14 cellular contexts compared by ENCODE assay signal in the genomic region with DNA sequence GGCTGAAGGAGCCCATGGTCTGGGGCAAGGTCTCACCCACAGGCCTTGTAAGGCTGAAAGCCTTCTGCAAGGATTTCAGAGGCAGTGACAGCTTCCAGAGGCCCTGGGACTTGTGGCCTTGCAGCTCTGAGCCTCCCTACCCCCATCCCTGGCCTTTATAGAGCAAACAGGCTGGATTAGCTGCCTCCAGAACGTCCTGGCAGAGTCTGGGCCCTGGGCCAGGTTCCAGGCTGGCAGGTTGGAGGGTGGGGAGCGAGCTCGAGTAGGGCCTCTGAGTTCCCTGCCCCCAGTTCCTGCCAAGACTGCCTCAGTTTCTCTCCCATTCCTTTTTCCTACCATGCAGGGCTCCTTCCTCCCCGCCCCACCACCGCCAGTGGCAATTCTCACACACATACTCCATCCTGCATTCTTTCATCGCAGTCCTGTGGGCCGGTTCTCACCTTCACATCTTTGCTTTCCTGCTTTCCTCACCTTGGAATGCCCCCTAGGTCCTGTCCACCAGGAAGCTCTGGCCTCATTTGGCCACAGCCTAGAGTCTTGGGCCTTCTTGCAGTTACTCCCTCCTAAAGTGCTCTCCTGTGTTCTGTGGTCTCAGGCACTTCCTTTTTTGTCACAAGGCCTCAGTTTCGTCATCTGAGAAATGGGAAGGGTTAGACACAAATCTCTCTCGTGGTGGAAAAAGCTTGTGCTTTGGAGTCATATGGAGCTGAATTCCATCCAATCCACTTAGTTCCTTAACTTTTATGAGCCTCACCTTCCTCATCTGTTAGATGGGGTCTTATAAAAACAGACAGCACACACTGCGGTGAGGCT. TPM values are rescaled to one million over a fixed set of nuclear protein-coding genes. Genes with fewer than 3 reads are reported as not detected.
A peak's percentile ranks its signal among the peaks of the same experiment; 100 is the strongest.
DNase-seq lines count a peak whose midpoint lies in the region; ATAC-seq and TF ChIP-seq lines count a peak whose summit lies in the region.
"Had no signal": no experiment of that assay in that cellular context is flagged by ENCODE, and none has a peak within 500 bp of the region (broad histone marks: within the 10 kb centered on the region; RNA-seq: fewer than 3 reads in every experiment).

No MANE protein-coding gene starts in this region.

- H3K4me3 Mint-ChIP-seq in Calu3 (ENCODE audit: low read depth, unreplicated experiment) = no peak overlapping the region
- H3K4me3 Mint-ChIP-seq: activated naive CD8-positive, alpha-beta T cell treated with anti-CD3 and anti-CD28 coated beads for 36 hours; CD8-positive, alpha-beta memory T cell; T-helper 1 cell treated with Interleukin-12 subunit alpha and Interleukin-12 subunit beta and Interleukin-4 antibody, amounts not matched to agents 30 μg/mL and 1 μg/mL, for 36 hours had no signal

- intact Hi-C loops in Calu3 (cut with micrococcal nuclease; ENCODE audit: unreplicated experiment) (no loop called here), body of pancreas (cut with DNase I) (no loop called here)

- CTCF ChIA-PET in Calu3 (lab: Charles Lee) = interaction anchor here (0.6 to 0.9 kb wide), 2 partner anchors 17 to 289 kb away, joined by 3 to 5 read pairs; no protein-coding TSS in a partner anchor

- H3K9me3 ChIP-seq in MG63 = no peaks in the 10 kb centered on the region
- H3K9me3 ChIP-seq in body of pancreas = no peaks in the 10 kb centered on the region

- H3K36me3 Mint-ChIP-seq in Calu3 (ENCODE audit: insufficient read depth, unreplicated experiment) = peaks cover 16% of the 10 kb centered on the region
- H3K36me3 Mint-ChIP-seq: activated naive CD8-positive, alpha-beta T cell treated with anti-CD3 and anti-CD28 coated beads for 36 hours; CD8-positive, alpha-beta memory T cell had no signal

- no peak overlapping the region for H3K27ac Mint-ChIP-seq in Calu3 (ENCODE audit: unreplicated experiment)
- H3K27ac Mint-ChIP-seq: activated naive CD8-positive, alpha-beta T cell treated with anti-CD3 and anti-CD28 coated beads for 36 hours; T-helper 1 cell treated with Interleukin-12 subunit alpha and Interleukin-12 subunit beta and Interleukin-4 antibody, amounts not matched to agents 30 μg/mL and 1 μg/mL, for 36 hours had no signal

- H3K4me3 ChIP-seq in MG63 (no peak overlapping the region), body of pancreas (no peak overlapping the region)

- no peak for TF ChIP-seq CTCF in Calu3 (IDR thresholded peaks at IDR 0.05; ENCODE audit: unreplicated experiment)
- TF ChIP-seq CTCF in body of pancreas (IDR thresholded peaks at IDR 0.05) = no peak

- TF ChIP-seq POLR2A in body of pancreas (IDR thresholded peaks at IDR 0.05) = no peak

- no peaks in the 10 kb centered on the region for H3K36me3 ChIP-seq in MG63
- H3K36me3 ChIP-seq in body of pancreas (replicated peaks in 1 of 2; ENCODE audit: insufficient read depth in 1 of 2, low read depth in 2 of 2) = no peaks in the 10 kb centered on the region

- H3K27ac ChIP-seq in body of pancreas = no peak overlapping the region

- DNase-seq in Calu3 = peak; percentile 69
- DNase-seq in MG63 = peak; percentile 53
- peak; percentile 43 to 81 (median 74) for DNase-seq in body of pancreas
- DNase-seq in mucosa of gallbladder (ENCODE audit: low spot score) = peak; percentile 52
- no peak for DNase-seq in SHP77 treated with DMSO at 0.1 percent for 48 hours (lab: John Stamatoyannopoulos, UW)
- DNase-seq in activated CD8-positive, alpha-beta memory T cell treated with anti-CD3 and anti-CD28 coated beads, Interleukin-2, amount 50 U/mL, for 48 hours = no peak
- no peak for DNase-seq in Kasumi-1 (lab: John Stamatoyannopoulos, UW)
- DNase-seq in activated CD4-positive, CD25-positive, alpha-beta regulatory T cell (lab: John Stamatoyannopoulos, UW) = no peak
- DNase-seq: activated naive CD8-positive, alpha-beta T cell treated with anti-CD3 and anti-CD28 coated beads for 36 hours; CD8-positive, alpha-beta memory T cell; NCI-H146; retina had no signal

- H3K27me3 ChIP-seq in MG63 (no peaks in the 10 kb centered on the region), body of pancreas (no peaks in the 10 kb centered on the region)

- BruUV-seq in Calu3 (replicated peaks; lab: Mats Ljungman, UMichigan) = no TSS peak

- WGBS in body of pancreas, 2 donors = 64 to 68% methylated on average over 9 to 10 of the region's 10 CpGs

- ATAC-seq in body of pancreas = peak; percentile 45

- H3K9me3 Mint-ChIP-seq in Calu3 (ENCODE audit: low read depth, unreplicated experiment) = no peaks in the 10 kb centered on the region
- H3K9me3 Mint-ChIP-seq: activated naive CD8-positive, alpha-beta T cell treated with anti-CD3 and anti-CD28 coated beads for 36 hours; CD8-positive, alpha-beta memory T cell; T-helper 1 cell treated with Interleukin-12 subunit alpha and Interleukin-12 subunit beta and Interleukin-4 antibody, amounts not matched to agents 30 μg/mL and 1 μg/mL, for 36 hours had no signal

- peaks cover 37% of the 10 kb centered on the region for H3K4me1 Mint-ChIP-seq in Calu3 (ENCODE audit: low read depth, unreplicated experiment)

- no peaks in the 10 kb centered on the region for H3K27me3 Mint-ChIP-seq in Calu3 (ENCODE audit: unreplicated experiment)

- H3K4me1 ChIP-seq in body of pancreas = peaks cover 10% of the 10 kb centered on the region

RNA-seq across cellular contexts. Expression of a gene that starts 2.7 kb away (rescaled TPM):
- total RNA-seq in Calu3 (2022) (0.35 and 1.1 TPM in 2 replicates), body of pancreas (not detected), mucosa of gallbladder (not detected)
- not detected in 2 replicates for total RNA-seq in MG63 (2014; rRNA removed; shearing (Covaris generic); ENCODE audit: low replicate concordance)
- total RNA-seq: dermis microvascular lymphatic vessel endothelial cell had no signal

RNA-seq across cellular contexts. Expression of a gene that starts 11.1 kb away (rescaled TPM):
- total RNA-seq in Calu3 (2022) (0.21 and 0.29 TPM in 2 replicates), body of pancreas (not detected), mucosa of gallbladder (not detected)
- total RNA-seq in MG63 (2014; rRNA removed; shearing (Covaris generic); ENCODE audit: low replicate concordance) = not detected in 2 replicates
- total RNA-seq: CD8-positive, alpha-beta memory T cell; dermis microvascular lymphatic vessel endothelial cell had no signal

RNA-seq across cellular contexts. Expression of a gene that starts 27.6 kb away (rescaled TPM):
- 33.8 and 42.2 TPM in 2 replicates for total RNA-seq in Calu3 (2022)
- total RNA-seq in MG63 (2014; rRNA removed; shearing (Covaris generic); ENCODE audit: low replicate concordance) = 14.5 and 19.5 TPM in 2 replicates
- 10 to 100 TPM; 74.2 to 76.3 TPM for total RNA-seq in body of pancreas
- 42.1 TPM for total RNA-seq in mucosa of gallbladder

RNA-seq across cellular contexts. Expression of a gene that starts 33.4 kb away (rescaled TPM):
- total RNA-seq in Calu3 (2022) (82.6 and 85.1 TPM in 2 replicates), body of pancreas (10 to 100 TPM; 11.2 to 15.2 TPM), mucosa of gallbladder (74.2 TPM)
- 42.0 and 57.2 TPM in 2 replicates for total RNA-seq in MG63 (2014; rRNA removed; shearing (Covaris generic); ENCODE audit: low replicate concordance)

RNA-seq across cellular contexts. Expression of a gene that starts 57.8 kb away (rescaled TPM):
- 114 and 115 TPM in 2 replicates for total RNA-seq in Calu3 (2022)
- total RNA-seq in MG63 (2014; rRNA removed; shearing (Covaris generic); ENCODE audit: low replicate concordance) = 10.7 and 21.6 TPM in 2 replicates
- 10 to 100 TPM; 33.5 to 36.9 TPM for total RNA-seq in body of pancreas
- 110 TPM for total RNA-seq in mucosa of gallbladder

Comparison
In these comparisons a context has a peak if more than half of its experiments do, and no peak if none do; other contexts are left out.
1. DNase-seq: peak in Calu3 (single experiment), MG63 (single experiment), body of pancreas (4 of 4) and mucosa of gallbladder (single experiment); none in SHP77 treated with DMSO at 0.1 percent for 48 hours (single experiment), activated CD8-positive, alpha-beta memory T cell treated with anti-CD3 and anti-CD28 coated beads, Interleukin-2, amount 50 U/mL, for 48 hours (single experiment), Kasumi-1 (0 of 2) and activated CD4-positive, CD25-positive, alpha-beta regulatory T cell (0 of 4).